9 cellular contexts compared by ENCODE assay signal in genomic region chr16:2152695-2153506, GRCh38. TPM values are rescaled to one million over a fixed set of nuclear protein-coding genes. Genes with fewer than 3 reads are reported as not detected.
DNase-seq lines count a peak whose midpoint lies in the region; ATAC-seq and TF ChIP-seq lines count a peak whose summit lies in the region.
"Had no signal": no experiment of that assay in that cellular context is flagged by ENCODE, and none has a peak within 500 bp of the region (broad histone marks: within the 10 kb centered on the region; RNA-seq: fewer than 3 reads in every experiment).

No MANE protein-coding gene starts in this region.

- H4K20me1 ChIP-seq in hepatocyte (ENCODE audit: insufficient read depth, poor library complexity, severe bottlenecking): peaks cover 73% of the 10 kb centered on the region

- H3K36me3 Mint-ChIP-seq in activated CD8-positive, alpha-beta memory T cell treated with anti-CD3 and anti-CD28 coated beads, Interleukin-2, amount 10 ng/mL, durations not matched to agents 7 days and 5 days: peaks cover 33% of the 10 kb centered on the region

- DNase-seq in COLO668 (lab: John Stamatoyannopoulos, UW; ENCODE audit: unreplicated experiment) (peak; percentile 59), hepatocyte (ENCODE audit: low spot score) (peak; percentile 53)
- DNase-seq in activated CD8-positive, alpha-beta memory T cell treated with anti-CD3 and anti-CD28 coated beads, Interleukin-2, amount 10 ng/mL, durations not matched to agents 7 days and 5 days: no peak
- peak; percentile 31 to 32 for DNase-seq in stimulated activated CD4-positive, alpha-beta T cell treated with anti-CD3 and anti-CD28 coated beads, Interleukin-2, amount 100 ng/mL, for 48 hours

- H3K27me3 ChIP-seq in HUES48 (ENCODE audit: control insufficient read depth, insufficient read depth, low read length): no peaks in the 10 kb centered on the region
- H3K27me3 ChIP-seq in hepatocyte: no peaks in the 10 kb centered on the region

- no peaks in the 10 kb centered on the region for H3K9me3 Mint-ChIP-seq in activated CD8-positive, alpha-beta memory T cell treated with anti-CD3 and anti-CD28 coated beads, Interleukin-2, amount 10 ng/mL, durations not matched to agents 7 days and 5 days (ENCODE audit: low read depth)

- peak overlapping the region; percentile 96 for H3K4me3 ChIP-seq in HUES48 (ENCODE audit: low read depth, low read length)
- peak overlapping the region; percentile 48 for H3K4me3 ChIP-seq in hepatocyte

- H3K9ac ChIP-seq in HUES48 (ENCODE audit: low read depth, low read length): peak overlapping the region; percentile 99

- WGBS in hepatocyte (ENCODE audit: low lambda C conversion rate, missing lambda C conversion rate): 43% methylated on average over 25 of the region's 25 CpGs

- no peak for ATAC-seq in activated CD8-positive, alpha-beta memory T cell treated with anti-CD3 and anti-CD28 coated beads, Interleukin-2, amount 10 ng/mL, durations not matched to agents 7 days and 5 days
- no peak for ATAC-seq in GM18502 (IDR thresholded peaks at IDR 0.05; ENCODE audit: poor library complexity, unreplicated experiment)
- ATAC-seq in HG02798 (IDR thresholded peaks at IDR 0.05; ENCODE audit: poor library complexity, unreplicated experiment): no peak
- ATAC-seq in GM21423 (IDR thresholded peaks at IDR 0.05; ENCODE audit: unreplicated experiment): no peak

- peak overlapping the region; percentile 93 for H3K4me2 ChIP-seq in hepatocyte

- no peak overlapping the region for H2AFZ ChIP-seq in hepatocyte

- H3K27ac ChIP-seq in HUES48 (ENCODE audit: low read depth, low read length): peak overlapping the region; percentile 97
- H3K27ac ChIP-seq in hepatocyte: peak overlapping the region; percentile 79

- peak; percentile 12 for TF ChIP-seq CTCF in hepatocyte (IDR thresholded peaks at IDR 0.05; ENCODE audit: poor library complexity)

- peaks cover 32% of the 10 kb centered on the region for H3K4me1 ChIP-seq in HUES48 (ENCODE audit: control insufficient read depth, insufficient read depth, low read length)
- H3K4me1 ChIP-seq in hepatocyte (ENCODE audit: insufficient read depth): peaks cover 70% of the 10 kb centered on the region

- H3K4me3 Mint-ChIP-seq in activated CD8-positive, alpha-beta memory T cell treated with anti-CD3 and anti-CD28 coated beads, Interleukin-2, amount 10 ng/mL, durations not matched to agents 7 days and 5 days: peak overlapping the region; percentile 96

- CTCF ChIA-PET in activated CD8-positive, alpha-beta memory T cell treated with anti-CD3 and anti-CD28 coated beads, Interleukin-2, amount 10 ng/mL, durations not matched to agents 7 days and 5 days (lab: Charles Lee): interaction anchor here (0.7 to 6.1 kb wide), 9 partner anchors 10 to 188 kb away, joined by 3 to 78 read pairs (median 6); partner anchors contain the start of genes NTHL1, PGP, PKD1 and RPS2

- peaks cover 37% of the 10 kb centered on the region for H3K36me3 ChIP-seq in HUES48 (ENCODE audit: control insufficient read depth, insufficient read depth, low read length)
- no peaks in the 10 kb centered on the region for H3K36me3 ChIP-seq in hepatocyte (replicated peaks; ENCODE audit: insufficient read depth, low read depth)

- H3K79me2 ChIP-seq in hepatocyte: peaks cover 66% of the 10 kb centered on the region

- H3K27me3 Mint-ChIP-seq in activated CD8-positive, alpha-beta memory T cell treated with anti-CD3 and anti-CD28 coated beads, Interleukin-2, amount 10 ng/mL, durations not matched to agents 7 days and 5 days: peaks cover 4% of the 10 kb centered on the region

- H3K27ac Mint-ChIP-seq in activated CD8-positive, alpha-beta memory T cell treated with anti-CD3 and anti-CD28 coated beads, Interleukin-2, amount 10 ng/mL, durations not matched to agents 7 days and 5 days: peak overlapping the region; percentile 64

- no peaks in the 10 kb centered on the region for H3K9me2 ChIP-seq in hepatocyte (replicated peaks; ENCODE audit: insufficient read depth)

- H3K9me3 ChIP-seq in HUES48 (ENCODE audit: control insufficient read depth, insufficient read depth, low read length) (no peaks in the 10 kb centered on the region), hepatocyte (ENCODE audit: low read depth) (no peaks in the 10 kb centered on the region)

- peaks cover 50% of the 10 kb centered on the region for H3K4me1 Mint-ChIP-seq in activated CD8-positive, alpha-beta memory T cell treated with anti-CD3 and anti-CD28 coated beads, Interleukin-2, amount 10 ng/mL, durations not matched to agents 7 days and 5 days

RNA-seq across cellular contexts. Expression of gene TRAF7, which starts 2.7 kb away (rescaled TPM):
- total RNA-seq in activated CD8-positive, alpha-beta memory T cell treated with anti-CD3 and anti-CD28 coated beads, Interleukin-2, amount 10 ng/mL, durations not matched to agents 7 days and 5 days: 10 to 100 TPM; 59.5 to 72.9 TPM
- 55.1 and 73.4 TPM in 2 replicates for total RNA-seq in hepatocyte
- 30.0 and 37.4 TPM in 2 replicates for polyA plus RNA-seq in hepatocyte

RNA-seq across cellular contexts. Expression of gene RAB26, which starts 4.5 kb away (rescaled TPM):
- under 1 TPM; 0.68 to 0.70 TPM for total RNA-seq in activated CD8-positive, alpha-beta memory T cell treated with anti-CD3 and anti-CD28 coated beads, Interleukin-2, amount 10 ng/mL, durations not matched to agents 7 days and 5 days
- 4.1 and 8.3 TPM in 2 replicates for total RNA-seq in hepatocyte
- 11.3 and 15.0 TPM in 2 replicates for polyA plus RNA-seq in hepatocyte
- total RNA-seq: T-helper 2 cell treated with Interferon-gamma antibody and Interleukin-4, amounts not matched to agents 100 ng/mL and 5 ng/mL, for 36 hours had no signal

RNA-seq across cellular contexts. Expression of gene PKD1, which starts 17.2 kb away (rescaled TPM):
- 100 to 1,000 TPM in 1 of 2 experiments, 10 to 100 TPM in 1; 60.1 to 100 TPM for total RNA-seq in activated CD8-positive, alpha-beta memory T cell treated with anti-CD3 and anti-CD28 coated beads, Interleukin-2, amount 10 ng/mL, durations not matched to agents 7 days and 5 days
- 40.2 and 60.6 TPM in 2 replicates for total RNA-seq in hepatocyte
- polyA plus RNA-seq in hepatocyte: 35.9 and 49.3 TPM in 2 replicates

RNA-seq across cellular contexts. Expression of gene CASKIN1, which starts 43.5 kb away (rescaled TPM):
- under 1 TPM in 1 of 2 experiments, not detected in 1; 0.09 TPM for total RNA-seq in activated CD8-positive, alpha-beta memory T cell treated with anti-CD3 and anti-CD28 coated beads, Interleukin-2, amount 10 ng/mL, durations not matched to agents 7 days and 5 days
- 0.47 and 0.80 TPM in 2 replicates for total RNA-seq in hepatocyte
- 1.7 TPM in 2 replicates for polyA plus RNA-seq in hepatocyte

RNA-seq across cellular contexts. Expression of gene MLST8, which starts 52.4 kb away (rescaled TPM):
- total RNA-seq in activated CD8-positive, alpha-beta memory T cell treated with anti-CD3 and anti-CD28 coated beads, Interleukin-2, amount 10 ng/mL, durations not matched to agents 7 days and 5 days: 10 to 100 TPM; 38.9 to 45.7 TPM
- total RNA-seq in hepatocyte: 28.3 and 52.4 TPM in 2 replicates
- 87.3 and 88.3 TPM in 2 replicates for polyA plus RNA-seq in hepatocyte
